Comparison of ENCODE assay signal across 30 cellular contexts in genomic region chr6:161091151-161091550, GRCh38.
"Had no signal": no experiment of that assay in that cellular context is flagged by ENCODE, and none has a peak within 500 bp of the region (broad histone marks: within the 10 kb centered on the region; RNA-seq: fewer than 3 reads in every experiment).

No MANE protein-coding gene starts in this region.

- H3K9me3 Mint-ChIP-seq: immature natural killer cell; memory B cell; mesothelial cell of epicardium; naive thymus-derived CD4-positive, alpha-beta T cell; nephron; neural progenitor cell; stimulated activated naive B cell treated with anti-CD40 and anti-IgM and Interleukin-4, amounts not matched to agents 10 μg/mL and 1 μg/mL and 100 μg/mL, for 72 hours; stimulated activated naive CD8-positive, alpha-beta T cell treated with anti-CD3 and anti-CD28 coated beads, Interleukin-15, Interleukin-2, amounts not matched to agents 100 ng/mL and 50 ng/mL, for 24 hours had no signal

- H3K27me3 ChIP-seq: esophagus squamous epithelium, neural progenitor cell, right lobe of liver, tibial nerve, upper lobe of right lung had no signal

- H3K4me3 ChIP-seq: coronary artery, esophagus squamous epithelium, lung, mucosa of descending colon, neural progenitor cell, right lobe of liver, thoracic aorta, tibial nerve, upper lobe of right lung had no signal

- ATAC-seq: left colon; left ventricle myocardium superior; mucosa of descending colon; naive thymus-derived CD4-positive, alpha-beta T cell; right lobe of liver; stimulated activated naive B cell treated with anti-CD40 and anti-IgM and Interleukin-4, amounts not matched to agents 10 μg/mL and 1 μg/mL and 100 μg/mL, for 72 hours; upper lobe of right lung had no signal

- H3K27ac ChIP-seq: coronary artery, neural progenitor cell, parathyroid adenoma, right lobe of liver, thoracic aorta, tibial nerve, upper lobe of right lung had no signal

- H3K4me3 Mint-ChIP-seq: immature natural killer cell; memory B cell; mesothelial cell of epicardium; naive thymus-derived CD4-positive, alpha-beta T cell; nephron; neural progenitor cell; stimulated activated naive B cell treated with anti-CD40 and anti-IgM and Interleukin-4, amounts not matched to agents 10 μg/mL and 1 μg/mL and 100 μg/mL, for 72 hours; stimulated activated naive CD8-positive, alpha-beta T cell treated with anti-CD3 and anti-CD28 coated beads, Interleukin-15, Interleukin-2, amounts not matched to agents 100 ng/mL and 50 ng/mL, for 24 hours had no signal

- H3K9ac ChIP-seq: neural progenitor cell, parathyroid adenoma had no signal

- H3K4me2 ChIP-seq: neural progenitor cell had no signal

- H3K79me2 ChIP-seq: parathyroid adenoma had no signal

- H3K27ac Mint-ChIP-seq: mesothelial cell of epicardium; nephron; neural progenitor cell; progenitor cell of endocrine pancreas; stimulated activated naive B cell treated with anti-CD40 and anti-IgM and Interleukin-4, amounts not matched to agents 10 μg/mL and 1 μg/mL and 100 μg/mL, for 72 hours; stimulated activated naive CD8-positive, alpha-beta T cell treated with anti-CD3 and anti-CD28 coated beads, Interleukin-15, Interleukin-2, amounts not matched to agents 100 ng/mL and 50 ng/mL, for 24 hours had no signal

- H3K4me1 ChIP-seq: esophagus squamous epithelium, parathyroid adenoma, right lobe of liver, tibial nerve, upper lobe of right lung had no signal

- DNase-seq: dermis blood vessel endothelial cell; effector memory CD4-positive, alpha-beta T cell; erythroblast; esophagus squamous epithelium; foreskin melanocyte; hypothalamus; immature natural killer cell; islet precursor cell; kidney glomerular epithelial cell; left colon; left ventricle myocardium superior; mucosa of descending colon; naive thymus-derived CD4-positive, alpha-beta T cell; right lobe of liver; stimulated activated CD4-positive, alpha-beta T cell treated with anti-CD3 and anti-CD28 coated beads, Interleukin-2, amount 100 ng/mL, for 24 hours; stimulated activated CD4-positive, alpha-beta T cell treated with anti-CD3 and anti-CD28 coated beads, Interleukin-4, amount 100 ng/mL, for 4 hours; stimulated activated naive B cell treated with anti-CD40 and anti-IgM and Interleukin-4, amounts not matched to agents 10 μg/mL and 1 μg/mL and 100 μg/mL, for 72 hours; upper lobe of right lung had no signal

- H3K4me1 Mint-ChIP-seq: immature natural killer cell; memory B cell; naive thymus-derived CD4-positive, alpha-beta T cell; nephron; stimulated activated naive B cell treated with anti-CD40 and anti-IgM and Interleukin-4, amounts not matched to agents 10 μg/mL and 1 μg/mL and 100 μg/mL, for 72 hours had no signal

- H3K9me3 ChIP-seq: esophagus squamous epithelium, mucosa of descending colon, right lobe of liver, thoracic aorta, tibial nerve, upper lobe of right lung had no signal

- H3K27me3 Mint-ChIP-seq: memory B cell; naive thymus-derived CD4-positive, alpha-beta T cell; progenitor cell of endocrine pancreas; stimulated activated naive B cell treated with anti-CD40 and anti-IgM and Interleukin-4, amounts not matched to agents 10 μg/mL and 1 μg/mL and 100 μg/mL, for 72 hours; stimulated activated naive CD8-positive, alpha-beta T cell treated with anti-CD3 and anti-CD28 coated beads, Interleukin-15, Interleukin-2, amounts not matched to agents 100 ng/mL and 50 ng/mL, for 24 hours had no signal

- FAIRE-seq: endothelial cell of umbilical vein had no signal

- H2AFZ ChIP-seq: neural progenitor cell, parathyroid adenoma had no signal
